31 cellular contexts compared by ENCODE assay signal in genomic region chr16:26802440-26802839, GRCh38.
"Had no signal": no experiment of that assay in that cellular context is flagged by ENCODE, and none has a peak within 500 bp of the region (broad histone marks: within the 10 kb centered on the region; RNA-seq: fewer than 3 reads in every experiment).

No MANE protein-coding gene starts in this region.

- H3K36me3 ChIP-seq: adrenal gland, ascending aorta, breast epithelium, cardiac muscle cell, colonic mucosa had no signal

- H3K4me3 Mint-ChIP-seq: activated CD4-positive, alpha-beta memory T cell treated with anti-CD3 and anti-CD28 coated beads, Interleukin-2, amount 10 ng/mL, durations not matched to agents 7 days and 5 days; activated CD4-positive, alpha-beta T cell treated with anti-CD3 and anti-CD28 coated beads, Interleukin-2, amount 10 ng/mL, durations not matched to agents 7 days and 5 days; activated CD8-positive, alpha-beta memory T cell treated with anti-CD3 and anti-CD28 coated beads, Interleukin-2, amount 10 ng/mL, durations not matched to agents 7 days and 5 days; activated naive CD4-positive, alpha-beta T cell treated with anti-CD3 and anti-CD28 coated beads for 36 hours; activated naive CD4-positive, alpha-beta T cell treated with anti-CD3 and anti-CD28 coated beads, Interleukin-2, amount 50 U/mL, for 24 hours; activated naive CD8-positive, alpha-beta T cell treated with anti-CD3 and anti-CD28 coated beads for 36 hours; activated naive CD8-positive, alpha-beta T cell treated with anti-CD3 and anti-CD28 coated beads, Interleukin-2, amount 50 U/mL, for 24 hours; activated T-helper 1 cell treated with anti-CD3 and anti-CD28 coated beads, Interleukin-12 subunit alpha, Interleukin-12 subunit beta, Interleukin-2, Interleukin-4 antibody, amounts not matched to agents 30 ng/mL and 10 ng/mL and 1 ng/mL, durations not matched to agents 14 hours and 24 hours and 36 hours; brain; endodermal cell had no signal

- H3K36me3 Mint-ChIP-seq: activated CD8-positive, alpha-beta memory T cell treated with anti-CD3 and anti-CD28 coated beads, Interleukin-2, amount 10 ng/mL, durations not matched to agents 7 days and 5 days; activated naive CD4-positive, alpha-beta T cell treated with anti-CD3 and anti-CD28 coated beads, Interleukin-2, amount 50 U/mL, for 24 hours; activated naive CD8-positive, alpha-beta T cell treated with anti-CD3 and anti-CD28 coated beads for 36 hours; brain had no signal

- H3K4me1 ChIP-seq: adrenal gland, ascending aorta, breast epithelium, colonic mucosa had no signal

- DNase-seq: activated CD4-positive, alpha-beta memory T cell treated with anti-CD3 and anti-CD28 coated beads, Interleukin-2, amount 10 ng/mL, durations not matched to agents 7 days and 5 days; activated CD4-positive, alpha-beta T cell treated with anti-CD3 and anti-CD28 coated beads for 4 hours; activated CD4-positive, alpha-beta T cell treated with anti-CD3 and anti-CD28 coated beads, Interleukin-2, amount 10 ng/mL, durations not matched to agents 7 days and 5 days; activated CD4-positive, alpha-beta T cell treated with anti-CD3 and anti-CD28 coated beads, Interleukin-2, amount 50 U/mL, for 4 hours; activated CD4-positive, CD25-positive, alpha-beta regulatory T cell; activated CD4-positive, CD25-positive, alpha-beta regulatory T cell treated with anti-CD3 and anti-CD28 coated beads, Interleukin-2, amount 50 U/mL, for 72 hours; activated CD8-positive, alpha-beta memory T cell treated with anti-CD3 and anti-CD28 coated beads, Interleukin-2, amount 10 ng/mL, durations not matched to agents 7 days and 5 days; activated CD8-positive, alpha-beta memory T cell treated with anti-CD3 and anti-CD28 coated beads, Interleukin-2, amount 50 U/mL, for 4 hours; activated effector memory CD4-positive, alpha-beta T cell treated with anti-CD3 and anti-CD28 coated beads, Interleukin-2, amount 50 U/mL, for 16 hours; activated naive CD4-positive, alpha-beta T cell treated with anti-CD3 and anti-CD28 coated beads for 36 hours; activated naive CD8-positive, alpha-beta T cell treated with anti-CD3 and anti-CD28 coated beads for 36 hours; activated naive CD8-positive, alpha-beta T cell treated with anti-CD3 and anti-CD28 coated beads, Interleukin-2, amount 50 U/mL, for 24 hours; activated T-cell treated with anti-CD3 and anti-CD28 coated beads, Interleukin-2, amount 50 U/mL, for 1 hour; activated T-cell treated with anti-CD3 and anti-CD28 coated beads, Interleukin-2, amount 50 U/mL, for 48 hours; adrenal gland; amygdala; central memory CD4-positive, alpha-beta T cell; cerebellar nuclear complex; colonic mucosa; effector CD8-positive, alpha-beta T cell; endodermal cell; foreskin fibroblast; head of caudate nucleus had no signal

- H3K27me3 ChIP-seq: adrenal gland, ascending aorta, cardiac muscle cell, colonic mucosa had no signal

- H3K4me1 Mint-ChIP-seq: activated naive CD4-positive, alpha-beta T cell treated with anti-CD3 and anti-CD28 coated beads, Interleukin-2, amount 50 U/mL, for 24 hours; activated naive CD8-positive, alpha-beta T cell treated with anti-CD3 and anti-CD28 coated beads for 36 hours; activated naive CD8-positive, alpha-beta T cell treated with anti-CD3 and anti-CD28 coated beads, Interleukin-2, amount 50 U/mL, for 24 hours; brain; endodermal cell had no signal

- H3K9me3 Mint-ChIP-seq: activated CD4-positive, alpha-beta memory T cell treated with anti-CD3 and anti-CD28 coated beads, Interleukin-2, amount 10 ng/mL, durations not matched to agents 7 days and 5 days; activated CD4-positive, alpha-beta T cell treated with anti-CD3 and anti-CD28 coated beads, Interleukin-2, amount 10 ng/mL, durations not matched to agents 7 days and 5 days; activated naive CD4-positive, alpha-beta T cell treated with anti-CD3 and anti-CD28 coated beads for 36 hours; activated naive CD4-positive, alpha-beta T cell treated with anti-CD3 and anti-CD28 coated beads, Interleukin-2, amount 50 U/mL, for 24 hours; activated naive CD8-positive, alpha-beta T cell treated with anti-CD3 and anti-CD28 coated beads for 36 hours; activated naive CD8-positive, alpha-beta T cell treated with anti-CD3 and anti-CD28 coated beads, Interleukin-2, amount 50 U/mL, for 24 hours; activated T-helper 1 cell treated with anti-CD3 and anti-CD28 coated beads, Interleukin-12 subunit alpha, Interleukin-12 subunit beta, Interleukin-2, Interleukin-4 antibody, amounts not matched to agents 30 ng/mL and 10 ng/mL and 1 ng/mL, durations not matched to agents 14 hours and 24 hours and 36 hours; activated T-helper 2 cell treated with anti-CD3 and anti-CD28 coated beads, Interferon-gamma antibody, Interleukin-2, Interleukin-4, amounts not matched to agents 10 μg/mL and 5 μg/mL and 100 μg/mL, durations not matched to agents 14 hours and 24 hours and 36 hours; endodermal cell had no signal

- ATAC-seq: activated CD8-positive, alpha-beta memory T cell treated with anti-CD3 and anti-CD28 coated beads, Interleukin-2, amount 10 ng/mL, durations not matched to agents 7 days and 5 days; activated naive CD8-positive, alpha-beta T cell treated with anti-CD3 and anti-CD28 coated beads, Interleukin-2, amount 50 U/mL, for 24 hours; esophagus mucosa had no signal

- H3K27ac ChIP-seq: adrenal gland, ascending aorta, breast epithelium, cardiac muscle cell, colonic mucosa had no signal

- H3K9me3 ChIP-seq: adrenal gland, ascending aorta, breast epithelium, colonic mucosa had no signal

- H3K4me3 ChIP-seq: adrenal gland, ascending aorta, breast epithelium, cardiac muscle cell, colonic mucosa had no signal

- H3K27ac Mint-ChIP-seq: activated CD4-positive, alpha-beta memory T cell treated with anti-CD3 and anti-CD28 coated beads, Interleukin-2, amount 10 ng/mL, durations not matched to agents 7 days and 5 days; activated CD4-positive, alpha-beta T cell treated with anti-CD3 and anti-CD28 coated beads, Interleukin-2, amount 10 ng/mL, durations not matched to agents 7 days and 5 days; activated CD8-positive, alpha-beta memory T cell treated with anti-CD3 and anti-CD28 coated beads, Interleukin-2, amount 10 ng/mL, durations not matched to agents 7 days and 5 days; activated naive CD4-positive, alpha-beta T cell treated with anti-CD3 and anti-CD28 coated beads for 36 hours; activated naive CD4-positive, alpha-beta T cell treated with anti-CD3 and anti-CD28 coated beads, Interleukin-2, amount 50 U/mL, for 24 hours; activated naive CD8-positive, alpha-beta T cell treated with anti-CD3 and anti-CD28 coated beads for 36 hours; activated naive CD8-positive, alpha-beta T cell treated with anti-CD3 and anti-CD28 coated beads, Interleukin-2, amount 50 U/mL, for 24 hours; activated T-helper 1 cell treated with anti-CD3 and anti-CD28 coated beads, Interleukin-12 subunit alpha, Interleukin-12 subunit beta, Interleukin-2, Interleukin-4 antibody, amounts not matched to agents 30 ng/mL and 10 ng/mL and 1 ng/mL, durations not matched to agents 14 hours and 24 hours and 36 hours; activated T-helper 2 cell treated with anti-CD3 and anti-CD28 coated beads, Interferon-gamma antibody, Interleukin-2, Interleukin-4, amounts not matched to agents 10 μg/mL and 5 μg/mL and 100 μg/mL, durations not matched to agents 14 hours and 24 hours and 36 hours; brain; endodermal cell had no signal
